20 cellular contexts compared by ENCODE assay signal in the genomic region with DNA sequence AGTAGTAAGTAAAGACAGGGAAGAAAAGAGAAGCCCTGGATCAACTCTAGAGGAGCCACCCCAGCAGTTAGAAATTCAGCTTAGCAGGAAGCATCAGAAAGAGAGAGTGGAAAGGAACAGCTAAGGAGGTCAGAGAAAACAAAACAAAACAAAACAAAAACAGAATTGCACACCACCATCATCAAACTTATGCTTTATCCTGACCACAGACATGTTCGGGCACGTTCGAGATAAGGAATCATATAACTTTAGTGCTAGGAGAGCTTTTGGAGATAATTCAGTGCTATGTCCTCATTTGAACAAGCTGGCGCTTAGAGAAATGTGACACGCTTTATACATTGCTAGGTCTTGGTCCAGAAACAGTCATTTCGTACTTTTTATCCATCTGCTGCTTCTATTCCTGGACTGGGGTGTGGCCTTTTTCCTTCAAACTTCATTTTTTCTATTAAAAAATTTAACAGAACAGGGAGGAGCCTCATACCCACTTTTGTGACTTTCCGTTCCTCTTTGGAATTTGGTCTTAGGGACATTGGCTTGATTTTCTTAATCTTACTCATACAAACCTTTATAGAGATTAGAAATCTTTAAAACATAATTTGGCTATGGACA.
DNase-seq lines count a peak whose midpoint lies in the region; ATAC-seq and TF ChIP-seq lines count a peak whose summit lies in the region.
"Had no signal": no experiment of that assay in that cellular context is flagged by ENCODE, and none has a peak within 500 bp of the region (broad histone marks: within the 10 kb centered on the region; RNA-seq: fewer than 3 reads in every experiment).

No MANE protein-coding gene starts in this region.

- no peak overlapping the region for H3K4me3 ChIP-seq in PC-9
- H3K4me3 ChIP-seq in hepatocyte = no peak overlapping the region
- peak overlapping the region; percentile 30 for H3K4me3 ChIP-seq in thoracic aorta

- intact Hi-C loops in PC-9 (cut with micrococcal nuclease; ENCODE audit: unreplicated experiment) = loop anchor here (10.0 kb wide), 1 partner anchor 439 kb away; no protein-coding TSS in a partner anchor

- H3K27ac ChIP-seq in PC-9 = no peak overlapping the region
- no peak overlapping the region for H3K27ac ChIP-seq in hepatocyte
- H3K27ac ChIP-seq in thoracic aorta = peak overlapping the region; percentile 80 to 94
- H3K27ac ChIP-seq in substantia nigra (ENCODE audit: low read depth, low read length, poor library complexity, severe bottlenecking) = no peak overlapping the region
- H3K27ac ChIP-seq: parathyroid adenoma had no signal

- no peaks in the 10 kb centered on the region for H3K27me3 ChIP-seq in PC-9 (ENCODE audit: insufficient read depth, low read depth)
- no peaks in the 10 kb centered on the region for H3K27me3 ChIP-seq in hepatocyte
- H3K27me3 ChIP-seq in thoracic aorta (replicated peaks; ENCODE audit: insufficient read depth) = no peaks in the 10 kb centered on the region

- H3K27ac Mint-ChIP-seq in T-helper 17 cell = no peak overlapping the region
- H3K27ac Mint-ChIP-seq: activated CD4-positive, alpha-beta T cell treated with anti-CD3 and anti-CD28 coated beads, Interleukin-2, amount 10 ng/mL, durations not matched to agents 7 days and 5 days; activated naive CD4-positive, alpha-beta T cell treated with anti-CD3 and anti-CD28 coated beads, Interleukin-2, amount 50 U/mL, for 24 hours; naive B cell; stimulated activated memory B cell treated with anti-CD40 and anti-IgM and Interleukin-4, amounts not matched to agents 10 μg/mL and 1 μg/mL and 100 μg/mL, for 72 hours had no signal

- no peaks in the 10 kb centered on the region for H3K27me3 Mint-ChIP-seq in T-helper 17 cell
- H3K27me3 Mint-ChIP-seq: activated naive CD4-positive, alpha-beta T cell treated with anti-CD3 and anti-CD28 coated beads, Interleukin-2, amount 50 U/mL, for 24 hours; naive B cell; stimulated activated memory B cell treated with anti-CD40 and anti-IgM and Interleukin-4, amounts not matched to agents 10 μg/mL and 1 μg/mL and 100 μg/mL, for 72 hours had no signal

- H3K4me1 ChIP-seq in PC-9 (replicated peaks; ENCODE audit: insufficient read depth) (no peaks in the 10 kb centered on the region), hepatocyte (ENCODE audit: insufficient read depth) (no peaks in the 10 kb centered on the region), thoracic aorta (ENCODE audit: control insufficient read depth in 1 of 2, low read depth in 2 of 2) (peaks cover 33 to 66% of the 10 kb centered on the region in 2 donors)
- H3K4me1 ChIP-seq: parathyroid adenoma had no signal

- H3K4me3 Mint-ChIP-seq in T-helper 17 cell = no peak overlapping the region
- H3K4me3 Mint-ChIP-seq: activated CD4-positive, alpha-beta T cell treated with anti-CD3 and anti-CD28 coated beads, Interleukin-2, amount 10 ng/mL, durations not matched to agents 7 days and 5 days; activated naive CD4-positive, alpha-beta T cell treated with anti-CD3 and anti-CD28 coated beads, Interleukin-2, amount 50 U/mL, for 24 hours; CD8-positive, alpha-beta T cell; stimulated activated memory B cell treated with anti-CD40 and anti-IgM and Interleukin-4, amounts not matched to agents 10 μg/mL and 1 μg/mL and 100 μg/mL, for 72 hours had no signal

- H3K4me2 ChIP-seq in PC-9 = no peak overlapping the region
- no peak overlapping the region for H3K4me2 ChIP-seq in hepatocyte

- H4K20me1 ChIP-seq in PC-9 (ENCODE audit: insufficient read depth) (no peaks in the 10 kb centered on the region), hepatocyte (ENCODE audit: insufficient read depth, poor library complexity, severe bottlenecking) (no peaks in the 10 kb centered on the region)

- CTCF ChIA-PET in PC-9 (lab: Charles Lee) = interaction anchor here (0.6 to 1.4 kb wide), 2 partner anchors 12 to 49 kb away, joined by 5 to 9 read pairs; no protein-coding TSS in a partner anchor

- POLR2A ChIA-PET in PC-9 (lab: Charles Lee; ENCODE audit: unreplicated experiment) = no interaction called here

- H3K36me3 Mint-ChIP-seq in T-helper 17 cell (ENCODE audit: low read depth) = peaks cover 3% of the 10 kb centered on the region
- H3K36me3 Mint-ChIP-seq: CD8-positive, alpha-beta T cell; naive B cell; stimulated activated memory B cell treated with anti-CD40 and anti-IgM and Interleukin-4, amounts not matched to agents 10 μg/mL and 1 μg/mL and 100 μg/mL, for 72 hours had no signal

- H3K36me3 ChIP-seq in PC-9 (ENCODE audit: low read depth) = no peaks in the 10 kb centered on the region
- no peaks in the 10 kb centered on the region for H3K36me3 ChIP-seq in hepatocyte (replicated peaks; ENCODE audit: insufficient read depth, low read depth)
- H3K36me3 ChIP-seq in thoracic aorta = no peaks in the 10 kb centered on the region

- DNase-seq in NOMO-1 treated with DMSO at 0.1 percent for 48 hours (lab: John Stamatoyannopoulos, UW; ENCODE audit: unreplicated experiment) (peak; percentile 48), NOMO-1 treated with dmso at 0.1 percent for 144 hours (lab: John Stamatoyannopoulos, UW; ENCODE audit: unreplicated experiment) (no peak), PC-9 (no peak), hepatocyte (ENCODE audit: low spot score) (no peak), thoracic aorta (ENCODE audit: low spot score) (no peak), T-helper 17 cell (no peak), substantia nigra (lab: John Stamatoyannopoulos, UW) (no peak), SK-N-DZ (ENCODE audit: low spot score) (no peak)
- DNase-seq: activated CD4-positive, alpha-beta T cell treated with anti-CD3 and anti-CD28 coated beads, Interleukin-2, amount 10 ng/mL, durations not matched to agents 7 days and 5 days; activated T-cell treated with anti-CD3 and anti-CD28 coated beads for 4 hours; CD8-positive, alpha-beta T cell; effector CD4-positive, alpha-beta T cell; KBM-7; naive B cell; NK-92 treated with Interleukin-12 subunit alpha and Interleukin-12 subunit beta, amount 100 ng/mL, for 24 hours; SHP77 treated with DMSO at 0.1 percent for 48 hours; T-helper 9 cell had no signal

- H3K79me2 ChIP-seq in PC-9 (ENCODE audit: low read depth) = no peaks in the 10 kb centered on the region
- H3K79me2 ChIP-seq in hepatocyte = no peaks in the 10 kb centered on the region
- H3K79me2 ChIP-seq: parathyroid adenoma had no signal

- H3K9me2 ChIP-seq in PC-9 (ENCODE audit: insufficient read depth) (no peaks in the 10 kb centered on the region), hepatocyte (replicated peaks; ENCODE audit: insufficient read depth) (no peaks in the 10 kb centered on the region)

- ATAC-seq in thoracic aorta (ENCODE audit: insufficient number of reproducible peaks, low FRiP score, low read depth) (peak; percentile 33), T-helper 17 cell (no peak)
- ATAC-seq: CD8-positive, alpha-beta T cell; stimulated activated memory B cell treated with anti-CD40 and anti-IgM and Interleukin-4, amounts not matched to agents 10 μg/mL and 1 μg/mL and 100 μg/mL, for 72 hours had no signal

- peaks cover 10% of the 10 kb centered on the region for H3K4me1 Mint-ChIP-seq in T-helper 17 cell

- BruUV-seq in PC-9 (replicated peaks; lab: Mats Ljungman, UMichigan) = no TSS peak

- 75% methylated on average over 7 of the region's 7 CpGs for WGBS in hepatocyte (ENCODE audit: low lambda C conversion rate, missing lambda C conversion rate)

- TF ChIP-seq CTCF in PC-9 (conservative IDR thresholded peaks at IDR 0.05) = no peak
- no peak for TF ChIP-seq CTCF in hepatocyte (IDR thresholded peaks at IDR 0.05; ENCODE audit: poor library complexity)
- no peak for TF ChIP-seq CTCF in thoracic aorta (IDR thresholded peaks at IDR 0.05)

- H3K9me3 ChIP-seq in PC-9 (ENCODE audit: insufficient read depth, low read depth) (no peaks in the 10 kb centered on the region), hepatocyte (ENCODE audit: low read depth) (no peaks in the 10 kb centered on the region), thoracic aorta (no peaks in the 10 kb centered on the region), T-helper 17 cell (ENCODE audit: control insufficient read depth, low read length, poor library complexity, severe bottlenecking) (no peaks in the 10 kb centered on the region)

- peak overlapping the region; percentile 39; the same call in 1 of the 2 replicates for H2AFZ ChIP-seq in PC-9
- peak overlapping the region; percentile 35 for H2AFZ ChIP-seq in hepatocyte
- H2AFZ ChIP-seq: parathyroid adenoma had no signal

- no peaks in the 10 kb centered on the region for H3F3A ChIP-seq in PC-9 (ENCODE audit: insufficient read depth, low read depth)

Comparison
In these comparisons a context has a peak if more than half of its experiments do, and no peak if none do; other contexts are left out.
1. H3K27ac ChIP-seq: peak in thoracic aorta (2 of 2); none in PC-9 (single experiment), hepatocyte (single experiment) and substantia nigra (single experiment).